Comparison of ENCODE assay signal across 1 cellular context in the genomic region with DNA sequence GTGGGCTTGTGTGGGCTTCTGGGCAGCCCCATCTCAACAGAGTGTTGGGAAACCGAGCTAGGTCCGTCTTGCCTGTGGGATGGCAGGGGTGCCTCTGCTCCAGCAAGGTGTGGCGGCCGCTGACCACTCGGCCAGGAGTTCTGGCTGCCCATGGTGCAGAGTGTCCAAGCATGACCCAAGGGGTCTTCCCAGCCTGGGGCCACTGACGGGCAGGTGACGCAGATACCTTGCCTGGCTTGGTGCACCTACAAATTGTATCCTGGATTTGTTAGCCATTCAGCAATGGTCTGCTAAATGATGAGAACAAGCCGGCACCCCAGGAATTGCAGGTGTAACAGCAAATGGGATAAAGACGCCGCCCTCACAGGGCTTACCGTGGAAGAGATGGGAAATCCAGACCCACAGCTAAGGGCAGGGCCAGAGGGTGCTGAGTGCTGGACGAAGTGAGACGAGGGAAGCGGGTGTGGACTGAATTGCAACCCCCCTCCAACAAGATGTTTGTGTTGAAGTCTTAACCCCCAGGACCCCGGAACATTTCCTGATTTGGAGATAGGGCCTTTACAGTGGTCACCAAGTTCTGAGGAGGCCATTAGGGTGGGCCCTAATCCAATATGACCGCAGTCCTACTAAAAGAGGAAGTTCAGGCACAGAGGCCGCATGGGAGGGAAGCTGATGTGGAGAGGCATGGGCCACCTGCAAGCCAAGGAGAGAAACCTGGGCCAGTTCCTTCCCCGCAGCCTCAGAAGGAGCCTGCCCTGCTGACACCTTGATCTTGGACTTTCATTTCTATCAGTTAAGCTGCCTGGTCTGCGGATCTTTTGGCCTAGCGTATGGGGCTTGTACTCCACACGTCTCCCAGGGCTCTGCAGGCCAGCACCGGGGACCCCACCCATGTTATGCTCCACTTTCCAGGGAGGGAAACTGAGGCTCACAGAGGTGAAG.
TF ChIP-seq lines count a peak whose summit lies in the region.

No MANE protein-coding gene starts in this region.

TF ChIP-seq in K562, 482 proteins besides CTCF, POLR2A, EP300 and RAD21 (continued from another document):
- TF ChIP-seq, protein P1, sequence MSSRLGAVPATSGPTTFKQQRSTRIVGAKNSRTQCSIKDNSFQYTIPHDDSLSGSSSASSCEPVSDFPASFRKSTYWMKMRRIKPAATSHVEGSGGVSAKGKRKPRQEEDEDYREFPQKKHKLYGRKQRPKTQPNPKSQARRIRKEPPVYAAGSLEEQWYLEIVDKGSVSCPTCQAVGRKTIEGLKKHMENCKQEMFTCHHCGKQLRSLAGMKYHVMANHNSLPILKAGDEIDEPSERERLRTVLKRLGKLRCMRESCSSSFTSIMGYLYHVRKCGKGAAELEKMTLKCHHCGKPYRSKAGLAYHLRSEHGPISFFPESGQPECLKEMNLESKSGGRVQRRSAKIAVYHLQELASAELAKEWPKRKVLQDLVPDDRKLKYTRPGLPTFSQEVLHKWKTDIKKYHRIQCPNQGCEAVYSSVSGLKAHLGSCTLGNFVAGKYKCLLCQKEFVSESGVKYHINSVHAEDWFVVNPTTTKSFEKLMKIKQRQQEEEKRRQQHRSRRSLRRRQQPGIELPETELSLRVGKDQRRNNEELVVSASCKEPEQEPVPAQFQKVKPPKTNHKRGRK (tag; IDR thresholded peaks at IDR 0.05), result no peak
- TF ChIP-seq, protein P2, sequence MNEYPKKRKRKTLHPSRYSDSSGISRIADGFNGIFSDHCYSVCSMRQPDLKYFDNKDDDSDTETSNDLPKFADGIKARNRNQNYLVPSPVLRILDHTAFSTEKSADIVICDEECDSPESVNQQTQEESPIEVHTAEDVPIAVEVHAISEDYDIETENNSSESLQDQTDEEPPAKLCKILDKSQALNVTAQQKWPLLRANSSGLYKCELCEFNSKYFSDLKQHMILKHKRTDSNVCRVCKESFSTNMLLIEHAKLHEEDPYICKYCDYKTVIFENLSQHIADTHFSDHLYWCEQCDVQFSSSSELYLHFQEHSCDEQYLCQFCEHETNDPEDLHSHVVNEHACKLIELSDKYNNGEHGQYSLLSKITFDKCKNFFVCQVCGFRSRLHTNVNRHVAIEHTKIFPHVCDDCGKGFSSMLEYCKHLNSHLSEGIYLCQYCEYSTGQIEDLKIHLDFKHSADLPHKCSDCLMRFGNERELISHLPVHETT (CRISPR knock-in tag; conservative IDR thresholded peaks at IDR 0.05 in 1 of 2, IDR thresholded peaks at IDR 0.05 in 1 of 2), result 0 out of 4 replicates have a peak, but pooled peaks of 1 of the 2 experiments have one; percentile 17
- TF ChIP-seq MYC (IDR thresholded peaks at IDR 0.05; ENCODE audit: low read depth, low read length), result peak; percentile 43; the same call in 1 of the 2 replicates
- no peak for TF ChIP-seq MYC (CRISPR knock-in tag; IDR thresholded peaks at IDR 0.05; ENCODE audit: borderline replicate concordance, low read depth)
- TF ChIP-seq ZBTB33 (CRISPR knock-in tag; IDR thresholded peaks at IDR 0.05), result 0 out of 2 replicates have a peak, but pooled peaks have one; percentile 27
- peak; percentile 39; the same call in 1 of the 2 replicates for TF ChIP-seq CTBP1 (IDR thresholded peaks at IDR 0.05; ENCODE audit: borderline replicate concordance)
